ENCODE assay signal across 21 cellular contexts in genomic region chr7:66967029-66967428, GRCh38.
"Had no signal": no experiment of that assay in that cellular context is flagged by ENCODE, and none has a peak within 500 bp of the region (broad histone marks: within the 10 kb centered on the region; RNA-seq: fewer than 3 reads in every experiment).

No MANE protein-coding gene starts in this region.

- H3K9me3 ChIP-seq: heart left ventricle, mucosa of descending colon, pancreas, right lobe of liver had no signal

- H3K4me1 Mint-ChIP-seq: activated B cell treated with CpG ODN at 0.5 μM for 24 hours; activated CD4-positive, alpha-beta T cell treated with anti-CD3 and anti-CD28 coated beads for 36 hours; memory B cell; nephron progenitor cell had no signal

- H3K27me3 Mint-ChIP-seq: activated B cell treated with CpG ODN at 0.5 μM for 24 hours; activated CD4-positive, alpha-beta T cell treated with anti-CD3 and anti-CD28 coated beads for 36 hours; activated naive CD8-positive, alpha-beta T cell treated with anti-CD3 and anti-CD28 coated beads, Interleukin-2, amount 10 ng/mL, durations not matched to agents 7 days and 5 days; memory B cell had no signal

- H3K36me3 ChIP-seq: heart left ventricle, pancreas, right lobe of liver had no signal

- H3K4me3 Mint-ChIP-seq: activated B cell treated with CpG ODN at 0.5 μM for 24 hours; activated CD4-positive, alpha-beta T cell treated with anti-CD3 and anti-CD28 coated beads for 36 hours; activated naive CD8-positive, alpha-beta T cell treated with anti-CD3 and anti-CD28 coated beads, Interleukin-2, amount 10 ng/mL, durations not matched to agents 7 days and 5 days; memory B cell; nephron progenitor cell; stimulated activated effector memory CD8-positive, alpha-beta T cell treated with anti-CD3 and anti-CD28 coated beads, Interleukin-12 subunit alpha, Interleukin-12 subunit beta, amount 100 ng/mL, for 72 hours had no signal

- H3K4me3 ChIP-seq: heart left ventricle, mucosa of descending colon, pancreas, right lobe of liver had no signal

- H3K27me3 ChIP-seq: heart left ventricle, pancreas, right lobe of liver had no signal

- H3K4me1 ChIP-seq: heart left ventricle, pancreas, right lobe of liver had no signal

- H3K27ac ChIP-seq: epithelial cell of prostate, heart left ventricle, pancreas, right lobe of liver had no signal

- H3K9me3 Mint-ChIP-seq: activated B cell treated with CpG ODN at 0.5 μM for 24 hours; activated naive CD8-positive, alpha-beta T cell treated with anti-CD3 and anti-CD28 coated beads, Interleukin-2, amount 10 ng/mL, durations not matched to agents 7 days and 5 days; stimulated activated effector memory CD8-positive, alpha-beta T cell treated with anti-CD3 and anti-CD28 coated beads, Interleukin-12 subunit alpha, Interleukin-12 subunit beta, amount 100 ng/mL, for 72 hours had no signal

- H3K27ac Mint-ChIP-seq: activated B cell treated with CpG ODN at 0.5 μM for 24 hours; activated CD4-positive, alpha-beta T cell treated with anti-CD3 and anti-CD28 coated beads for 36 hours; activated naive CD8-positive, alpha-beta T cell treated with anti-CD3 and anti-CD28 coated beads, Interleukin-2, amount 10 ng/mL, durations not matched to agents 7 days and 5 days; memory B cell; nephron progenitor cell; stimulated activated effector memory CD8-positive, alpha-beta T cell treated with anti-CD3 and anti-CD28 coated beads, Interleukin-12 subunit alpha, Interleukin-12 subunit beta, amount 100 ng/mL, for 72 hours had no signal

- DNase-seq: activated B cell treated with CpG ODN at 0.5 μM for 24 hours; activated CD4-positive, alpha-beta T cell treated with anti-CD3 and anti-CD28 coated beads for 36 hours; activated CD4-positive, alpha-beta T cell treated with anti-CD3 and anti-CD28 coated beads, Interleukin-2, amount 50 U/mL, for 4 hours; activated naive CD4-positive, alpha-beta T cell treated with Interleukin-2 at 50 U/mL for 16 hours; activated naive CD8-positive, alpha-beta T cell treated with anti-CD3 and anti-CD28 coated beads, Interleukin-2, amount 10 ng/mL, durations not matched to agents 7 days and 5 days; activated T-cell treated with anti-CD3 and anti-CD28 coated beads, Interleukin-2, amount 50 U/mL, for 48 hours; amygdala; cortex of kidney; heart left ventricle; left colon; mucosa of descending colon; nephron progenitor cell; pancreas; right lobe of liver; small intestine; stimulated activated CD4-positive, alpha-beta T cell treated with anti-CD3 and anti-CD28 coated beads, Interleukin-2, amount 100 ng/mL, for 24 hours; T1000; trophoblast cell had no signal

- ATAC-seq: activated CD4-positive, alpha-beta T cell treated with anti-CD3 and anti-CD28 coated beads for 36 hours; heart left ventricle; left colon; mucosa of descending colon; pancreas; right lobe of liver; stimulated activated effector memory CD8-positive, alpha-beta T cell treated with anti-CD3 and anti-CD28 coated beads, Interleukin-12 subunit alpha, Interleukin-12 subunit beta, amount 100 ng/mL, for 72 hours had no signal
